ENCODE assay signal across 9 cellular contexts in genomic region chr1:220219865-220220698, GRCh38. TPM values are rescaled to one million over a fixed set of nuclear protein-coding genes. Genes with fewer than 3 reads are reported as not detected.
DNase-seq lines count a peak whose midpoint lies in the region; ATAC-seq and TF ChIP-seq lines count a peak whose summit lies in the region.
"Had no signal": no experiment of that assay in that cellular context is flagged by ENCODE, and none has a peak within 500 bp of the region (broad histone marks: within the 10 kb centered on the region; RNA-seq: fewer than 3 reads in every experiment).

No MANE protein-coding gene starts in this region.

- H3K9me3 ChIP-seq in Peyer's patch (no peaks in the 10 kb centered on the region), trophoblast cell (ENCODE audit: insufficient read depth, low read depth, low read length) (no peaks in the 10 kb centered on the region)
- H3K9me3 ChIP-seq: neutrophil had no signal

- CTCF ChIA-PET in activated B cell treated with CpG ODN at 0.5 μM for 24 hours (lab: Charles Lee): interaction anchor here (0.9 to 3.3 kb wide), 8 partner anchors 9 to 557 kb away, joined by 3 to 49 read pairs (median 9); partner anchors contain the start of gene RAB3GAP2

- H4K91ac ChIP-seq in trophoblast cell (ENCODE audit: low read depth, low read length): no peak overlapping the region

- no CpG with 5 or more reads among the region's 15 CpGs for WGBS in trophoblast cell (ENCODE audit: extremely low coverage, insufficient coverage, insufficient read length)

- H3K4me3 ChIP-seq in GM12875 (ENCODE audit: low read depth, low read length): peak overlapping the region; percentile 54
- H3K4me3 ChIP-seq in Peyer's patch: no peak overlapping the region
- no peak overlapping the region for H3K4me3 ChIP-seq in trophoblast cell (ENCODE audit: low read depth, low read length)

- TF ChIP-seq CTCF in GM12875 (IDR thresholded peaks at IDR 0.05; ENCODE audit: borderline replicate concordance, insufficient read depth, low read depth, low read length): no peak
- TF ChIP-seq CTCF in activated B cell treated with CpG ODN at 0.5 μM for 24 hours (IDR thresholded peaks at IDR 0.05): no peak
- TF ChIP-seq CTCF in Peyer's patch (IDR thresholded peaks at IDR 0.05): no peak

- H3K4me1 ChIP-seq in Peyer's patch (peaks cover 0 to 6% (median 0%) of the 10 kb centered on the region in 4 donors), trophoblast cell (ENCODE audit: control insufficient read depth in 1 of 2, insufficient read depth in 2 of 2, low read length in 2 of 2) (no peaks in the 10 kb centered on the region)

- peak overlapping the region; percentile 79 for H3K4me3 Mint-ChIP-seq in activated B cell treated with CpG ODN at 0.5 μM for 24 hours

- DNase-seq in activated B cell treated with CpG ODN at 0.5 μM for 24 hours (peak; percentile 40), Kasumi-1 (lab: John Stamatoyannopoulos, UW) (no peak), Peyer's patch (no peak), trophoblast cell (no peak)
- no peak for DNase-seq in activated naive CD4-positive, alpha-beta T cell (lab: John Stamatoyannopoulos, UW)

- H3K4me1 Mint-ChIP-seq in activated B cell treated with CpG ODN at 0.5 μM for 24 hours: peaks cover 71% of the 10 kb centered on the region

- H3K4me2 ChIP-seq in trophoblast cell (ENCODE audit: low read length): no peak overlapping the region

- no peak overlapping the region for H3K23ac ChIP-seq in trophoblast cell (ENCODE audit: low read length)

- H3K36me3 Mint-ChIP-seq in activated B cell treated with CpG ODN at 0.5 μM for 24 hours (ENCODE audit: low read depth): peaks cover 18% of the 10 kb centered on the region

- H2BK12ac ChIP-seq in trophoblast cell (ENCODE audit: low read length): no peak overlapping the region

- intact Hi-C loops in activated B cell treated with CpG ODN at 0.5 μM for 24 hours (cut with micrococcal nuclease): loop anchor here (1.0 to 5.0 kb wide), 10 partner anchors 15 to 550 kb away; partner anchors contain the start of genes MARK1 and RAB3GAP2

- H4K12ac ChIP-seq in trophoblast cell (ENCODE audit: low read depth, low read length): no peak overlapping the region

- H3K27ac ChIP-seq in Peyer's patch: no peak overlapping the region
- H3K27ac ChIP-seq in trophoblast cell (ENCODE audit: low read depth, low read length): no peak overlapping the region
- H3K27ac ChIP-seq: neutrophil had no signal

- no peaks in the 10 kb centered on the region for H3K27me3 ChIP-seq in Peyer's patch
- H3K27me3 ChIP-seq in trophoblast cell (ENCODE audit: insufficient read depth, low read length): no peaks in the 10 kb centered on the region
- H3K27me3 ChIP-seq: neutrophil had no signal

- H3K9me3 Mint-ChIP-seq in activated B cell treated with CpG ODN at 0.5 μM for 24 hours: peaks cover 3% of the 10 kb centered on the region

- H3K79me2 ChIP-seq in trophoblast cell (ENCODE audit: control insufficient read depth, insufficient read depth, low read length, poor library complexity): no peaks in the 10 kb centered on the region

- H3K27ac Mint-ChIP-seq in activated B cell treated with CpG ODN at 0.5 μM for 24 hours: peak overlapping the region; percentile 96

- H2BK120ac ChIP-seq in trophoblast cell (ENCODE audit: insufficient read depth, low read length, poor library complexity): no peak overlapping the region

- ATAC-seq in GM19372 (IDR thresholded peaks at IDR 0.05; ENCODE audit: low read depth, unreplicated experiment) (peak; percentile 50), HG02970 (IDR thresholded peaks at IDR 0.05; ENCODE audit: low FRiP score, unreplicated experiment) (peak; percentile 55), activated B cell treated with CpG ODN at 0.5 μM for 24 hours (ENCODE audit: low read depth) (peak; percentile 81)

- no peak overlapping the region for H3K14ac ChIP-seq in trophoblast cell (ENCODE audit: low read length)

- no peak overlapping the region for H3K9ac ChIP-seq in trophoblast cell (ENCODE audit: low read length)

- no peak overlapping the region for H3K18ac ChIP-seq in trophoblast cell (ENCODE audit: low read length)

- H3K79me1 ChIP-seq in trophoblast cell (ENCODE audit: low read length): no peaks in the 10 kb centered on the region

- no peak overlapping the region for H2AFZ ChIP-seq in trophoblast cell (ENCODE audit: insufficient read depth, low read length, poor library complexity)

- no peak overlapping the region for H2AK5ac ChIP-seq in trophoblast cell (ENCODE audit: low read length)

- no peak overlapping the region for H3K4ac ChIP-seq in trophoblast cell (ENCODE audit: low read depth, low read length)

- POLR2A ChIA-PET in activated B cell treated with CpG ODN at 0.5 μM for 24 hours (lab: Charles Lee): interaction anchor here (0.6 to 5.6 kb wide), 11 partner anchors 9 to 513 kb away, joined by 3 to 67 read pairs (median 4); partner anchors contain the start of gene RAB3GAP2

- TF ChIP-seq POLR2A in Peyer's patch (IDR thresholded peaks at IDR 0.05): no peak

- no peak overlapping the region for H4K8ac ChIP-seq in trophoblast cell (ENCODE audit: low read depth, low read length)

- no peak overlapping the region for H2BK5ac ChIP-seq in trophoblast cell (ENCODE audit: low read depth, low read length, poor library complexity)

- no peaks in the 10 kb centered on the region for H3K36me3 ChIP-seq in Peyer's patch
- H3K36me3 ChIP-seq in trophoblast cell (ENCODE audit: control insufficient read depth in 1 of 2, insufficient read depth in 2 of 2, low read length in 2 of 2): peaks cover 0 to 3% of the 10 kb centered on the region in 2 experiments
- H3K36me3 ChIP-seq: neutrophil had no signal

- no peaks in the 10 kb centered on the region for H3K27me3 Mint-ChIP-seq in activated B cell treated with CpG ODN at 0.5 μM for 24 hours

RNA-seq across cellular contexts. Expression of gene RAB3GAP2, which starts 52.2 kb away (rescaled TPM):
- total RNA-seq in activated B cell treated with CpG ODN at 0.5 μM for 24 hours (93.3 and 107 TPM in 2 replicates), Peyer's patch (10 to 100 TPM; 23.6 to 33.8 (median 27.7) TPM)
- polyA plus RNA-seq in trophoblast cell (2013): 14.8 and 15.5 TPM in 2 replicates
